In genomic region chr17:68292689-68293040, GRCh38 we compare ENCODE assay signal across 8 cellular contexts. TPM values are rescaled to one million over a fixed set of nuclear protein-coding genes. Genes with fewer than 3 reads are reported as not detected.
DNase-seq lines count a peak whose midpoint lies in the region; ATAC-seq and TF ChIP-seq lines count a peak whose summit lies in the region.

No MANE protein-coding gene starts in this region.

- peak overlapping the region; percentile 76 for H3K27ac Mint-ChIP-seq in Caco-2 (ENCODE audit: unreplicated experiment)

- H3K4me2 ChIP-seq in neuronal stem cell (ENCODE audit: insufficient read depth, low read length, poor library complexity, severe bottlenecking) = peak overlapping the region; percentile 93

- H3K4me3 ChIP-seq in Caco-2 (ENCODE audit: low read depth, low read length) (peak overlapping the region; percentile 87), duodenal mucosa (ENCODE audit: low read depth in 1 of 2, low read length in 2 of 2) (peak overlapping the region; percentile 48 to 53), neuronal stem cell (ENCODE audit: low read length in 2 of 2) (peak overlapping the region; percentile 71 to 91)

- H3K27me3 ChIP-seq in Caco-2 (replicated peaks; ENCODE audit: control insufficient read depth, insufficient read depth, low read length) = no peaks in the 10 kb centered on the region
- peaks cover 8 to 34% of the 10 kb centered on the region in 2 donors for H3K27me3 ChIP-seq in duodenal mucosa (ENCODE audit: control insufficient read depth in 1 of 2, insufficient read depth in 2 of 2, low read length in 2 of 2)
- peaks cover 0 to 21% (median 3%) of the 10 kb centered on the region in 3 experiments for H3K27me3 ChIP-seq in neuronal stem cell (ENCODE audit: control insufficient read depth in 3 of 3, insufficient read depth in 3 of 3, low read depth in 1 of 3, low read length in 3 of 3)

- peaks cover 3% of the 10 kb centered on the region for H3K27me3 Mint-ChIP-seq in Caco-2 (ENCODE audit: insufficient read depth, unreplicated experiment)

- BruUV-seq in Caco-2 (replicated peaks; lab: Mats Ljungman, UMichigan) = TSS peak; percentile 26

- POLR2A ChIA-PET in Caco-2 (lab: Charles Lee) = no interaction called here

- no peak overlapping the region for H4K8ac ChIP-seq in neuronal stem cell (ENCODE audit: low read depth, low read length)

- no peak overlapping the region for H2AK5ac ChIP-seq in neuronal stem cell (ENCODE audit: low read depth, low read length)

- no peak overlapping the region for H3K18ac ChIP-seq in neuronal stem cell (ENCODE audit: low read length)

- no peak overlapping the region for H3K14ac ChIP-seq in neuronal stem cell (ENCODE audit: low read length)

- no peaks in the 10 kb centered on the region for H3K79me1 ChIP-seq in neuronal stem cell (ENCODE audit: low read depth, low read length)

- H2BK120ac ChIP-seq in neuronal stem cell (ENCODE audit: low read depth, low read length) = no peak overlapping the region

- CTCF ChIA-PET in Caco-2 (lab: Charles Lee) = interaction anchor here (1.4 kb wide), 1 partner anchor 106 kb away, joined by 14 read pairs; no protein-coding TSS in a partner anchor

- H3K4me3 Mint-ChIP-seq in Caco-2 (ENCODE audit: unreplicated experiment) = peak overlapping the region; percentile 76

- no peak overlapping the region for H2BK12ac ChIP-seq in neuronal stem cell (ENCODE audit: low read length)

- peak overlapping the region; percentile 96 for H3K27ac ChIP-seq in KOPT-K1 (ENCODE audit: low read depth, low read length, poor library complexity, severe bottlenecking)
- no peak overlapping the region for H3K27ac ChIP-seq in duodenal mucosa (ENCODE audit: low read depth, low read length)
- H3K27ac ChIP-seq in neuronal stem cell (replicated peaks; ENCODE audit: low read length) = no peak overlapping the region

- no peak overlapping the region for H2BK15ac ChIP-seq in neuronal stem cell (ENCODE audit: low read length)

- no peak for ATAC-seq in activated CD4-positive, CD25-positive, alpha-beta regulatory T cell treated with anti-CD3 and anti-CD28 coated beads, Interleukin-2, amount 50 U/mL, for 24 hours
- no peak for ATAC-seq in sciatic nerve
- no peak for ATAC-seq in HG02884 (IDR thresholded peaks at IDR 0.05; ENCODE audit: unreplicated experiment)

- H3K36me3 Mint-ChIP-seq in Caco-2 (ENCODE audit: insufficient read depth, unreplicated experiment) = peaks cover 5% of the 10 kb centered on the region

- H3K36me3 ChIP-seq in Caco-2 (ENCODE audit: control insufficient read depth, insufficient read depth, low read length) (no peaks in the 10 kb centered on the region), KOPT-K1 (ENCODE audit: insufficient read depth, low read length) (no peaks in the 10 kb centered on the region), duodenal mucosa (ENCODE audit: control insufficient read depth in 1 of 2, insufficient read depth in 2 of 2, low read length in 2 of 2) (no peaks in the 10 kb centered on the region), neuronal stem cell (replicated peaks in 1 of 2; ENCODE audit: control insufficient read depth in 2 of 2, insufficient read depth in 2 of 2, low read length in 2 of 2) (no peaks in the 10 kb centered on the region)

- no CpG with 5 or more reads among the region's 9 CpGs for whole genome bisulfite sequencing in neuronal stem cell (ENCODE audit: extremely low coverage in 2 of 2, insufficient read length in 2 of 2, insufficient replicate concordance in 1 of 2), 2 donors

- DNase-seq in Caco-2 (no peak), neuronal stem cell (ENCODE audit: low spot score) (no peak), sciatic nerve (ENCODE audit: low spot score) (no peak), KBM-7 (no peak)

- peak overlapping the region in 1 of 2 donors; percentile 63 for H3K9ac ChIP-seq in duodenal mucosa (ENCODE audit: low read depth in 1 of 2, low read length in 2 of 2)
- H3K9ac ChIP-seq in neuronal stem cell (ENCODE audit: low read depth, low read length, poor library complexity) = no peak overlapping the region

- H2AFZ ChIP-seq in neuronal stem cell (ENCODE audit: low read length) = peak overlapping the region; percentile 97

- no peak for TF ChIP-seq CTCF in Caco-2 (IDR thresholded peaks at IDR 0.05; ENCODE audit: insufficient read depth in 1 of 2, low read depth in 1 of 2, low read length in 1 of 2, severe bottlenecking in 1 of 2, unreplicated experiment in 1 of 2)

- H3K9me3 ChIP-seq in Caco-2 (no peaks in the 10 kb centered on the region), KOPT-K1 (ENCODE audit: insufficient read depth, low read length, poor library complexity, severe bottlenecking) (no peaks in the 10 kb centered on the region), duodenal mucosa (ENCODE audit: control insufficient read depth in 1 of 2, low read length in 2 of 2) (no peaks in the 10 kb centered on the region), neuronal stem cell (replicated peaks in 1 of 2; ENCODE audit: control insufficient read depth in 2 of 2, insufficient read depth in 1 of 2, low read depth in 1 of 2, low read length in 2 of 2) (no peaks in the 10 kb centered on the region)

- no peak overlapping the region for H3K23ac ChIP-seq in neuronal stem cell (ENCODE audit: low read depth, low read length, poor library complexity)

- H3K4ac ChIP-seq in neuronal stem cell (ENCODE audit: low read length) = no peak overlapping the region

- H3K4me1 Mint-ChIP-seq in Caco-2 (ENCODE audit: low read depth, unreplicated experiment) = peaks cover 8% of the 10 kb centered on the region

- in situ Hi-C loops in KBM-7 (cut with MboI; ENCODE audit: low pct_unique_long_range_greater_than_20kb, low sequenced_read_pairs) = no loop called here

- no peak overlapping the region for H2BK5ac ChIP-seq in neuronal stem cell (ENCODE audit: low read length)

- intact Hi-C loops in Caco-2 (cut with micrococcal nuclease; ENCODE audit: unreplicated experiment) (loop anchor here (1.0 kb wide), 1 partner anchor 107 kb away; no protein-coding TSS in a partner anchor), sciatic nerve (cut with DNase I) (no loop called here)

- no peak overlapping the region for H4K91ac ChIP-seq in neuronal stem cell (ENCODE audit: low read depth, low read length, poor library complexity)

- H3K9me3 Mint-ChIP-seq in Caco-2 (ENCODE audit: unreplicated experiment) = no peaks in the 10 kb centered on the region

- H3K4me1 ChIP-seq in Caco-2 (peaks cover 6% of the 10 kb centered on the region; the same call in 1 of the 2 replicates), duodenal mucosa (ENCODE audit: control insufficient read depth in 1 of 2, insufficient read depth in 2 of 2, low read length in 2 of 2) (peaks cover 5 to 8% of the 10 kb centered on the region in 2 donors), neuronal stem cell (ENCODE audit: control insufficient read depth in 2 of 2, insufficient read depth in 1 of 2, low read depth in 1 of 2, low read length in 2 of 2) (peaks cover 9 to 16% of the 10 kb centered on the region in 2 donors)

RNA-seq across cellular contexts. Expression of gene ARSG, which starts 1.4 kb away (rescaled TPM):
- total RNA-seq in Caco-2 (2022) = 5.8 and 6.1 TPM in 2 replicates
- 4.4 TPM for polyA plus RNA-seq in neuronal stem cell (2013, experiment 1 of 2)
- polyA plus RNA-seq in neuronal stem cell (2013, experiment 2 of 2) = 4.2 TPM
- total RNA-seq in sciatic nerve = 7.0 TPM

RNA-seq across cellular contexts. Expression of gene SLC16A6, which starts 1.7 kb away (rescaled TPM):
- total RNA-seq in Caco-2 (2022) (0.95 and 1.0 TPM in 2 replicates), sciatic nerve (1.1 TPM)
- polyA plus RNA-seq in neuronal stem cell (2013, experiment 1 of 2) = 0.04 TPM
- 0.06 TPM for polyA plus RNA-seq in neuronal stem cell (2013, experiment 2 of 2)

RNA-seq across cellular contexts. Expression of gene AMZ2, which starts 44.8 kb away (rescaled TPM):
- total RNA-seq in Caco-2 (2022) (52.2 and 60.2 TPM in 2 replicates), sciatic nerve (62.1 TPM)
- 166 TPM for polyA plus RNA-seq in neuronal stem cell (2013, experiment 1 of 2)
- 168 TPM for polyA plus RNA-seq in neuronal stem cell (2013, experiment 2 of 2)
